1 cellular context compared by ENCODE assay signal in the genomic region with DNA sequence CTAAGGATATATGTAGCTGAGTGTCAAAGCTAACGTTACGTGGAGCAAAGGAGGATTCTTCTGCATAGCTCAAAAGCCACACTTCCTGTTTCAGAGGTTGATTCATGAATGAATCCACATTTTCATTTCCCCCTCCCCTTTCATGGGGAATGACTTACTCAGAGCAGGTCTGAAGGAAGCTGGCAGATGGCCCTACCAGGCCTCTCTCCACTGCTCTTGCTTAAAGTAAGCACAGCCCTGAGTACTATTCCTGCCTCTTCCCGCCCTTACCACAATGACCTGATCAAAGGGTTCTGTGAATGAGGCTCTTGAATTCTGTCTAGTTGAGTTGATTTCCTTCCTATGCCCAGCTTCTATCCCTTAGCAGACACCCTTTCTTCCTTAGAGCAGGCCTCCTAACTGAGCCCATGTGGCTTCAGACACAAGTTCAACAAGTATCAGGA.
A peak's percentile ranks its signal among the peaks of the same experiment; 100 is the strongest.
TF ChIP-seq lines count a peak whose summit lies in the region.

No MANE protein-coding gene starts in this region.

TF ChIP-seq in SK-N-SH, 30 proteins besides CTCF, POLR2A, EP300 and RAD21 (continued from another document):
- peak; percentile 23; the same call in 1 of the 2 replicates for TF ChIP-seq TEAD4 (IDR thresholded peaks at IDR 0.05; ENCODE audit: borderline replicate concordance, insufficient read depth)
- peak; percentile 38; the same call in 1 of the 2 replicates for TF ChIP-seq SIN3A (IDR thresholded peaks at IDR 0.05; ENCODE audit: borderline replicate concordance, low read depth, low read length)
- peak; percentile 67 for TF ChIP-seq NFIC (IDR thresholded peaks at IDR 0.05; ENCODE audit: borderline replicate concordance)
